ENCODE assay signal across 1 cellular context in the genomic region with DNA sequence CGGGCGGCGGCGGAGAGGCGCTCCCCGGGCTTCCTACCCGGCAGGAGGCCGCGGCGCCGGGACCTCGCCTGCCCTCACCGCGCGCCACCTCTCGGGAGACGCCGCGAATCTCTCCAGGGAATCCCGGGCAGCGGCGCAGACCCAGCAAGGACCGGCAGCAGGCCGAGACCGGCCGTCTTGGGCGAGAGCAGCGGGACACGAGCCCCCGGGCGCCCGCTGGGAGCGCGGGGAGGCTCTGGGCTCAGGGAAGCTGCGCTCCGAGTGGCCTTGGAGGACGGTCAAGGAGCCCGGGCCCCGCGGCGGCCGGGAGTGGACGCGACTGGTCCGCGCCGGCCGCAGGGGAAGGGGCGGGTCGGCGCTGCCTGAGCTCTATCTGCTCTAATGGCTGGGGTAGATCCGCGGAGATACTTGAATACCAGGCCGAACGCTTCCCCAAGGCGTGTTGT.
TF ChIP-seq lines count a peak whose summit lies in the region.

No MANE protein-coding gene starts in this region.

TF ChIP-seq in H1, 55 proteins besides CTCF, POLR2A, EP300 and RAD21:
- TF ChIP-seq KDM1A (IDR thresholded peaks at IDR 0.05; ENCODE audit: borderline replicate concordance, low read length) (no peak), SAP30 (IDR thresholded peaks at IDR 0.05; ENCODE audit: insufficient read depth, insufficient replicate concordance, low read length) (no peak), GTF2F1 (IDR thresholded peaks at IDR 0.05; ENCODE audit: borderline replicate concordance, low read depth, low read length) (no peak), ZNF274 (IDR thresholded peaks at IDR 0.05; ENCODE audit: borderline replicate concordance, extremely low read depth, low read length) (no peak), SP2 (IDR thresholded peaks at IDR 0.05; ENCODE audit: low read length) (no peak), CHD1 (IDR thresholded peaks at IDR 0.05; ENCODE audit: low read depth, low read length) (no peak), NRF1 (IDR thresholded peaks at IDR 0.05; ENCODE audit: low read depth, low read length) (no peak), SUZ12 (IDR thresholded peaks at IDR 0.05; ENCODE audit: low read length) (peak; percentile 87), KDM5A (IDR thresholded peaks at IDR 0.05; ENCODE audit: low read length) (no peak), NANOG (IDR thresholded peaks at IDR 0.05; ENCODE audit: insufficient read depth, low read depth, low read length, poor library complexity, severe bottlenecking) (no peak), SIN3A (conservative IDR thresholded peaks at IDR 0.05 in 1 of 2, IDR thresholded peaks at IDR 0.05 in 1 of 2; ENCODE audit: low read depth in 1 of 2, low read length in 2 of 2) (no peak), GABPA (IDR thresholded peaks at IDR 0.05; ENCODE audit: borderline replicate concordance, insufficient read depth, low read length) (no peak), CREB1 (IDR thresholded peaks at IDR 0.05) (no peak), RXRA (IDR thresholded peaks at IDR 0.05; ENCODE audit: insufficient read depth, low read depth, low read length) (no peak), EGR1 (IDR thresholded peaks at IDR 0.05; ENCODE audit: borderline replicate concordance, low read depth, low read length) (no peak), SIRT6 (IDR thresholded peaks at IDR 0.05; ENCODE audit: low read length) (no peak), RNF2 (IDR thresholded peaks at IDR 0.05; ENCODE audit: borderline replicate concordance, low read depth, low read length, missing control alignments, poor library complexity, severe bottlenecking) (peak; percentile 66), SP1 (IDR thresholded peaks at IDR 0.05; ENCODE audit: low read depth, low read length) (no peak), SIX5 (IDR thresholded peaks at IDR 0.05; ENCODE audit: low read depth, low read length) (no peak), JUN (IDR thresholded peaks at IDR 0.05; ENCODE audit: low read depth, low read length) (no peak), CTBP2 (IDR thresholded peaks at IDR 0.05; ENCODE audit: borderline replicate concordance, insufficient read depth, insufficient read length, low read length) (no peak), HDAC2 (IDR thresholded peaks at IDR 0.05; ENCODE audit: borderline replicate concordance in 1 of 2, low read depth in 2 of 2, low read length in 2 of 2) (no peak), SRF (IDR thresholded peaks at IDR 0.05; ENCODE audit: low read depth, low read length) (no peak), MAFK (IDR thresholded peaks at IDR 0.05; ENCODE audit: low read depth, low read length) (no peak), RBBP5 (IDR thresholded peaks at IDR 0.05; ENCODE audit: borderline replicate concordance, low read depth, low read length) (0 out of 2 replicates have a peak, but pooled peaks have one; percentile 21), EZH2 (IDR thresholded peaks at IDR 0.05; ENCODE audit: low read depth, low read length, severe bottlenecking) (peak; percentile 81), TAF7 (optimal IDR thresholded peaks at IDR 0.05; ENCODE audit: borderline replicate concordance, low read depth, low read length) (no peak), TCF12 (IDR thresholded peaks at IDR 0.05; ENCODE audit: low read depth, low read length) (peak; percentile 45; the same call in 1 of the 2 replicates), CHD2 (IDR thresholded peaks at IDR 0.05; ENCODE audit: low read length) (no peak), FOSL1 (IDR thresholded peaks at IDR 0.05; ENCODE audit: insufficient read depth, low read depth, low read length) (no peak), JUND (IDR thresholded peaks at IDR 0.05; ENCODE audit: low read length) (no peak)
- TF ChIP-seq, protein P1, sequence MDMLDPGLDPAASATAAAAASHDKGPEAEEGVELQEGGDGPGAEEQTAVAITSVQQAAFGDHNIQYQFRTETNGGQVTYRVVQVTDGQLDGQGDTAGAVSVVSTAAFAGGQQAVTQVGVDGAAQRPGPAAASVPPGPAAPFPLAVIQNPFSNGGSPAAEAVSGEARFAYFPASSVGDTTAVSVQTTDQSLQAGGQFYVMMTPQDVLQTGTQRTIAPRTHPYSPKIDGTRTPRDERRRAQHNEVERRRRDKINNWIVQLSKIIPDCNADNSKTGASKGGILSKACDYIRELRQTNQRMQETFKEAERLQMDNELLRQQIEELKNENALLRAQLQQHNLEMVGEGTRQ (IDR thresholded peaks at IDR 0.05; ENCODE audit: low read length): no peak
- TF ChIP-seq, protein P2, sequence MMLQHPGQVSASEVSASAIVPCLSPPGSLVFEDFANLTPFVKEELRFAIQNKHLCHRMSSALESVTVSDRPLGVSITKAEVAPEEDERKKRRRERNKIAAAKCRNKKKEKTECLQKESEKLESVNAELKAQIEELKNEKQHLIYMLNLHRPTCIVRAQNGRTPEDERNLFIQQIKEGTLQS (IDR thresholded peaks at IDR 0.05; ENCODE audit: insufficient read depth, low read depth, low read length): no peak
- TF ChIP-seq, protein P3, sequence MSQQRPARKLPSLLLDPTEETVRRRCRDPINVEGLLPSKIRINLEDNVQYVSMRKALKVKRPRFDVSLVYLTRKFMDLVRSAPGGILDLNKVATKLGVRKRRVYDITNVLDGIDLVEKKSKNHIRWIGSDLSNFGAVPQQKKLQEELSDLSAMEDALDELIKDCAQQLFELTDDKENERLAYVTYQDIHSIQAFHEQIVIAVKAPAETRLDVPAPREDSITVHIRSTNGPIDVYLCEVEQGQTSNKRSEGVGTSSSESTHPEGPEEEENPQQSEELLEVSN (IDR thresholded peaks at IDR 0.05): no peak
- TF ChIP-seq, protein P4, sequence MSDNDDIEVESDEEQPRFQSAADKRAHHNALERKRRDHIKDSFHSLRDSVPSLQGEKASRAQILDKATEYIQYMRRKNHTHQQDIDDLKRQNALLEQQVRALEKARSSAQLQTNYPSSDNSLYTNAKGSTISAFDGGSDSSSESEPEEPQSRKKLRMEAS (IDR thresholded peaks at IDR 0.05): no peak
- TF ChIP-seq, protein P5, sequence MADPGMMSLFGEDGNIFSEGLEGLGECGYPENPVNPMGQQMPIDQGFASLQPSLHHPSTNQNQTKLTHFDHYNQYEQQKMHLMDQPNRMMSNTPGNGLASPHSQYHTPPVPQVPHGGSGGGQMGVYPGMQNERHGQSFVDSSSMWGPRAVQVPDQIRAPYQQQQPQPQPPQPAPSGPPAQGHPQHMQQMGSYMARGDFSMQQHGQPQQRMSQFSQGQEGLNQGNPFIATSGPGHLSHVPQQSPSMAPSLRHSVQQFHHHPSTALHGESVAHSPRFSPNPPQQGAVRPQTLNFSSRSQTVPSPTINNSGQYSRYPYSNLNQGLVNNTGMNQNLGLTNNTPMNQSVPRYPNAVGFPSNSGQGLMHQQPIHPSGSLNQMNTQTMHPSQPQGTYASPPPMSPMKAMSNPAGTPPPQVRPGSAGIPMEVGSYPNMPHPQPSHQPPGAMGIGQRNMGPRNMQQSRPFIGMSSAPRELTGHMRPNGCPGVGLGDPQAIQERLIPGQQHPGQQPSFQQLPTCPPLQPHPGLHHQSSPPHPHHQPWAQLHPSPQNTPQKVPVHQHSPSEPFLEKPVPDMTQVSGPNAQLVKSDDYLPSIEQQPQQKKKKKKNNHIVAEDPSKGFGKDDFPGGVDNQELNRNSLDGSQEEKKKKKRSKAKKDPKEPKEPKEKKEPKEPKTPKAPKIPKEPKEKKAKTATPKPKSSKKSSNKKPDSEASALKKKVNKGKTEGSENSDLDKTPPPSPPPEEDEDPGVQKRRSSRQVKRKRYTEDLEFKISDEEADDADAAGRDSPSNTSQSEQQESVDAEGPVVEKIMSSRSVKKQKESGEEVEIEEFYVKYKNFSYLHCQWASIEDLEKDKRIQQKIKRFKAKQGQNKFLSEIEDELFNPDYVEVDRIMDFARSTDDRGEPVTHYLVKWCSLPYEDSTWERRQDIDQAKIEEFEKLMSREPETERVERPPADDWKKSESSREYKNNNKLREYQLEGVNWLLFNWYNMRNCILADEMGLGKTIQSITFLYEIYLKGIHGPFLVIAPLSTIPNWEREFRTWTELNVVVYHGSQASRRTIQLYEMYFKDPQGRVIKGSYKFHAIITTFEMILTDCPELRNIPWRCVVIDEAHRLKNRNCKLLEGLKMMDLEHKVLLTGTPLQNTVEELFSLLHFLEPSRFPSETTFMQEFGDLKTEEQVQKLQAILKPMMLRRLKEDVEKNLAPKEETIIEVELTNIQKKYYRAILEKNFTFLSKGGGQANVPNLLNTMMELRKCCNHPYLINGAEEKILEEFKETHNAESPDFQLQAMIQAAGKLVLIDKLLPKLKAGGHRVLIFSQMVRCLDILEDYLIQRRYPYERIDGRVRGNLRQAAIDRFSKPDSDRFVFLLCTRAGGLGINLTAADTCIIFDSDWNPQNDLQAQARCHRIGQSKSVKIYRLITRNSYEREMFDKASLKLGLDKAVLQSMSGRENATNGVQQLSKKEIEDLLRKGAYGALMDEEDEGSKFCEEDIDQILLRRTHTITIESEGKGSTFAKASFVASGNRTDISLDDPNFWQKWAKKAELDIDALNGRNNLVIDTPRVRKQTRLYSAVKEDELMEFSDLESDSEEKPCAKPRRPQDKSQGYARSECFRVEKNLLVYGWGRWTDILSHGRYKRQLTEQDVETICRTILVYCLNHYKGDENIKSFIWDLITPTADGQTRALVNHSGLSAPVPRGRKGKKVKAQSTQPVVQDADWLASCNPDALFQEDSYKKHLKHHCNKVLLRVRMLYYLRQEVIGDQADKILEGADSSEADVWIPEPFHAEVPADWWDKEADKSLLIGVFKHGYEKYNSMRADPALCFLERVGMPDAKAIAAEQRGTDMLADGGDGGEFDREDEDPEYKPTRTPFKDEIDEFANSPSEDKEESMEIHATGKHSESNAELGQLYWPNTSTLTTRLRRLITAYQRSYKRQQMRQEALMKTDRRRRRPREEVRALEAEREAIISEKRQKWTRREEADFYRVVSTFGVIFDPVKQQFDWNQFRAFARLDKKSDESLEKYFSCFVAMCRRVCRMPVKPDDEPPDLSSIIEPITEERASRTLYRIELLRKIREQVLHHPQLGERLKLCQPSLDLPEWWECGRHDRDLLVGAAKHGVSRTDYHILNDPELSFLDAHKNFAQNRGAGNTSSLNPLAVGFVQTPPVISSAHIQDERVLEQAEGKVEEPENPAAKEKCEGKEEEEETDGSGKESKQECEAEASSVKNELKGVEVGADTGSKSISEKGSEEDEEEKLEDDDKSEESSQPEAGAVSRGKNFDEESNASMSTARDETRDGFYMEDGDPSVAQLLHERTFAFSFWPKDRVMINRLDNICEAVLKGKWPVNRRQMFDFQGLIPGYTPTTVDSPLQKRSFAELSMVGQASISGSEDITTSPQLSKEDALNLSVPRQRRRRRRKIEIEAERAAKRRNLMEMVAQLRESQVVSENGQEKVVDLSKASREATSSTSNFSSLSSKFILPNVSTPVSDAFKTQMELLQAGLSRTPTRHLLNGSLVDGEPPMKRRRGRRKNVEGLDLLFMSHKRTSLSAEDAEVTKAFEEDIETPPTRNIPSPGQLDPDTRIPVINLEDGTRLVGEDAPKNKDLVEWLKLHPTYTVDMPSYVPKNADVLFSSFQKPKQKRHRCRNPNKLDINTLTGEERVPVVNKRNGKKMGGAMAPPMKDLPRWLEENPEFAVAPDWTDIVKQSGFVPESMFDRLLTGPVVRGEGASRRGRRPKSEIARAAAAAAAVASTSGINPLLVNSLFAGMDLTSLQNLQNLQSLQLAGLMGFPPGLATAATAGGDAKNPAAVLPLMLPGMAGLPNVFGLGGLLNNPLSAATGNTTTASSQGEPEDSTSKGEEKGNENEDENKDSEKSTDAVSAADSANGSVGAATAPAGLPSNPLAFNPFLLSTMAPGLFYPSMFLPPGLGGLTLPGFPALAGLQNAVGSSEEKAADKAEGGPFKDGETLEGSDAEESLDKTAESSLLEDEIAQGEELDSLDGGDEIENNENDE (IDR thresholded peaks at IDR 0.05; ENCODE audit: insufficient replicate concordance, low read length): no peak
